Comparison of ENCODE assay signal across 1 cellular context in the genomic region with DNA sequence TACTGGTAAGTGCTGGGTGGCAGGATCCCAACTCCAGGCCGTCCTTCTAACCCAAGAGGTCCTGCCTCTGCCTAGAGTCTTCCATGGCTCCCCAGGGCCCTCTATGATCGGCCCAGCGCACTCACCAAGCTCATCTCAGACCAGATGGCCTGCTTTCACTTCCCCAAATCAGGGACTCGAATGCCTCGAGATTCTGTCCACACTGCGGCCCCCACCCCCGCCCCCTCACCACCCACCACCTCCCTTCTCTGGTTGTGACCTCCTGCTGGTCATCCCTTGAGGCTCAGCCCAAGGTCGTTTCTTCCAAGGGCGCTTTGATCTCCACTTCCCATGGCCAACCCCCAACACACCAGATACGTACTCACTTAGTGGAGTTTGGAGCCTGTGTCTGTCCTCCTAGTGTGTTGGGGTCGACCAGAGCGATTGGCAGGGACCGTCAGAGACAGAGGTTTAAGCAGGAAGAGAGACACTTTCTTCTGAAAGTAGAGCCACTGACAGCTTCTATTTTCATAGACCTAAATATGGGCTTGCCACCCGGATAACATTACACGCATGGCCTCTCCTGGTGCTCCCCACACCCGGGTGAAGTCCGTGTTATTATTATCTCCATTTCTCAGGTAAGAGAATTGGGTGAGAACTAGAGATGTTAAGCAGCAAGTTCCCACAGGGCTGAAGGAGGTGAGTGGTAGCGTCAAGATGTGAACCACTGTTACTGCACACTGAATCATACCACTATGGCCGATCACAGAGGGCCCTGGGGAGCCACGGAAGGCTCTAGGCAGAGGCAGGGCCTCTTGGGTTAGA.
TF ChIP-seq lines count a peak whose summit lies in the region.

A gene with protein sequence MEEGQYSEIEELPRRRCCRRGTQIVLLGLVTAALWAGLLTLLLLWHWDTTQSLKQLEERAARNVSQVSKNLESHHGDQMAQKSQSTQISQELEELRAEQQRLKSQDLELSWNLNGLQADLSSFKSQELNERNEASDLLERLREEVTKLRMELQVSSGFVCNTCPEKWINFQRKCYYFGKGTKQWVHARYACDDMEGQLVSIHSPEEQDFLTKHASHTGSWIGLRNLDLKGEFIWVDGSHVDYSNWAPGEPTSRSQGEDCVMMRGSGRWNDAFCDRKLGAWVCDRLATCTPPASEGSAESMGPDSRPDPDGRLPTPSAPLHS (minus strand): TSS at position 478 of the 804 bp plus-strand sequence. CDS start 2,371 bp downstream, outside the sequence.

TF ChIP-seq in K562, 482 proteins besides CTCF, POLR2A, EP300 and RAD21 (continued from another document):
- TF ChIP-seq RBM25 (IDR thresholded peaks at IDR 0.05; ENCODE audit: low read depth, low read length, severe bottlenecking): peak; percentile 26
- no peak for TF ChIP-seq GTF2F1 (IDR thresholded peaks at IDR 0.05; ENCODE audit: low read depth, low read length)
- TF ChIP-seq, protein P1, sequence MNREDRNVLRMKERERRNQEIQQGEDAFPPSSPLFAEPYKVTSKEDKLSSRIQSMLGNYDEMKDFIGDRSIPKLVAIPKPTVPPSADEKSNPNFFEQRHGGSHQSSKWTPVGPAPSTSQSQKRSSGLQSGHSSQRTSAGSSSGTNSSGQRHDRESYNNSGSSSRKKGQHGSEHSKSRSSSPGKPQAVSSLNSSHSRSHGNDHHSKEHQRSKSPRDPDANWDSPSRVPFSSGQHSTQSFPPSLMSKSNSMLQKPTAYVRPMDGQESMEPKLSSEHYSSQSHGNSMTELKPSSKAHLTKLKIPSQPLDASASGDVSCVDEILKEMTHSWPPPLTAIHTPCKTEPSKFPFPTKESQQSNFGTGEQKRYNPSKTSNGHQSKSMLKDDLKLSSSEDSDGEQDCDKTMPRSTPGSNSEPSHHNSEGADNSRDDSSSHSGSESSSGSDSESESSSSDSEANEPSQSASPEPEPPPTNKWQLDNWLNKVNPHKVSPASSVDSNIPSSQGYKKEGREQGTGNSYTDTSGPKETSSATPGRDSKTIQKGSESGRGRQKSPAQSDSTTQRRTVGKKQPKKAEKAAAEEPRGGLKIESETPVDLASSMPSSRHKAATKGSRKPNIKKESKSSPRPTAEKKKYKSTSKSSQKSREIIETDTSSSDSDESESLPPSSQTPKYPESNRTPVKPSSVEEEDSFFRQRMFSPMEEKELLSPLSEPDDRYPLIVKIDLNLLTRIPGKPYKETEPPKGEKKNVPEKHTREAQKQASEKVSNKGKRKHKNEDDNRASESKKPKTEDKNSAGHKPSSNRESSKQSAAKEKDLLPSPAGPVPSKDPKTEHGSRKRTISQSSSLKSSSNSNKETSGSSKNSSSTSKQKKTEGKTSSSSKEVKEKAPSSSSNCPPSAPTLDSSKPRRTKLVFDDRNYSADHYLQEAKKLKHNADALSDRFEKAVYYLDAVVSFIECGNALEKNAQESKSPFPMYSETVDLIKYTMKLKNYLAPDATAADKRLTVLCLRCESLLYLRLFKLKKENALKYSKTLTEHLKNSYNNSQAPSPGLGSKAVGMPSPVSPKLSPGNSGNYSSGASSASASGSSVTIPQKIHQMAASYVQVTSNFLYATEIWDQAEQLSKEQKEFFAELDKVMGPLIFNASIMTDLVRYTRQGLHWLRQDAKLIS (CRISPR knock-in tag; IDR thresholded peaks at IDR 0.05): no peak
- no peak for TF ChIP-seq NONO (IDR thresholded peaks at IDR 0.05; ENCODE audit: low read depth in 2 of 2, low read length in 1 of 2)
- TF ChIP-seq SMARCA4 (IDR thresholded peaks at IDR 0.05): no peak
- TF ChIP-seq, protein P2, sequence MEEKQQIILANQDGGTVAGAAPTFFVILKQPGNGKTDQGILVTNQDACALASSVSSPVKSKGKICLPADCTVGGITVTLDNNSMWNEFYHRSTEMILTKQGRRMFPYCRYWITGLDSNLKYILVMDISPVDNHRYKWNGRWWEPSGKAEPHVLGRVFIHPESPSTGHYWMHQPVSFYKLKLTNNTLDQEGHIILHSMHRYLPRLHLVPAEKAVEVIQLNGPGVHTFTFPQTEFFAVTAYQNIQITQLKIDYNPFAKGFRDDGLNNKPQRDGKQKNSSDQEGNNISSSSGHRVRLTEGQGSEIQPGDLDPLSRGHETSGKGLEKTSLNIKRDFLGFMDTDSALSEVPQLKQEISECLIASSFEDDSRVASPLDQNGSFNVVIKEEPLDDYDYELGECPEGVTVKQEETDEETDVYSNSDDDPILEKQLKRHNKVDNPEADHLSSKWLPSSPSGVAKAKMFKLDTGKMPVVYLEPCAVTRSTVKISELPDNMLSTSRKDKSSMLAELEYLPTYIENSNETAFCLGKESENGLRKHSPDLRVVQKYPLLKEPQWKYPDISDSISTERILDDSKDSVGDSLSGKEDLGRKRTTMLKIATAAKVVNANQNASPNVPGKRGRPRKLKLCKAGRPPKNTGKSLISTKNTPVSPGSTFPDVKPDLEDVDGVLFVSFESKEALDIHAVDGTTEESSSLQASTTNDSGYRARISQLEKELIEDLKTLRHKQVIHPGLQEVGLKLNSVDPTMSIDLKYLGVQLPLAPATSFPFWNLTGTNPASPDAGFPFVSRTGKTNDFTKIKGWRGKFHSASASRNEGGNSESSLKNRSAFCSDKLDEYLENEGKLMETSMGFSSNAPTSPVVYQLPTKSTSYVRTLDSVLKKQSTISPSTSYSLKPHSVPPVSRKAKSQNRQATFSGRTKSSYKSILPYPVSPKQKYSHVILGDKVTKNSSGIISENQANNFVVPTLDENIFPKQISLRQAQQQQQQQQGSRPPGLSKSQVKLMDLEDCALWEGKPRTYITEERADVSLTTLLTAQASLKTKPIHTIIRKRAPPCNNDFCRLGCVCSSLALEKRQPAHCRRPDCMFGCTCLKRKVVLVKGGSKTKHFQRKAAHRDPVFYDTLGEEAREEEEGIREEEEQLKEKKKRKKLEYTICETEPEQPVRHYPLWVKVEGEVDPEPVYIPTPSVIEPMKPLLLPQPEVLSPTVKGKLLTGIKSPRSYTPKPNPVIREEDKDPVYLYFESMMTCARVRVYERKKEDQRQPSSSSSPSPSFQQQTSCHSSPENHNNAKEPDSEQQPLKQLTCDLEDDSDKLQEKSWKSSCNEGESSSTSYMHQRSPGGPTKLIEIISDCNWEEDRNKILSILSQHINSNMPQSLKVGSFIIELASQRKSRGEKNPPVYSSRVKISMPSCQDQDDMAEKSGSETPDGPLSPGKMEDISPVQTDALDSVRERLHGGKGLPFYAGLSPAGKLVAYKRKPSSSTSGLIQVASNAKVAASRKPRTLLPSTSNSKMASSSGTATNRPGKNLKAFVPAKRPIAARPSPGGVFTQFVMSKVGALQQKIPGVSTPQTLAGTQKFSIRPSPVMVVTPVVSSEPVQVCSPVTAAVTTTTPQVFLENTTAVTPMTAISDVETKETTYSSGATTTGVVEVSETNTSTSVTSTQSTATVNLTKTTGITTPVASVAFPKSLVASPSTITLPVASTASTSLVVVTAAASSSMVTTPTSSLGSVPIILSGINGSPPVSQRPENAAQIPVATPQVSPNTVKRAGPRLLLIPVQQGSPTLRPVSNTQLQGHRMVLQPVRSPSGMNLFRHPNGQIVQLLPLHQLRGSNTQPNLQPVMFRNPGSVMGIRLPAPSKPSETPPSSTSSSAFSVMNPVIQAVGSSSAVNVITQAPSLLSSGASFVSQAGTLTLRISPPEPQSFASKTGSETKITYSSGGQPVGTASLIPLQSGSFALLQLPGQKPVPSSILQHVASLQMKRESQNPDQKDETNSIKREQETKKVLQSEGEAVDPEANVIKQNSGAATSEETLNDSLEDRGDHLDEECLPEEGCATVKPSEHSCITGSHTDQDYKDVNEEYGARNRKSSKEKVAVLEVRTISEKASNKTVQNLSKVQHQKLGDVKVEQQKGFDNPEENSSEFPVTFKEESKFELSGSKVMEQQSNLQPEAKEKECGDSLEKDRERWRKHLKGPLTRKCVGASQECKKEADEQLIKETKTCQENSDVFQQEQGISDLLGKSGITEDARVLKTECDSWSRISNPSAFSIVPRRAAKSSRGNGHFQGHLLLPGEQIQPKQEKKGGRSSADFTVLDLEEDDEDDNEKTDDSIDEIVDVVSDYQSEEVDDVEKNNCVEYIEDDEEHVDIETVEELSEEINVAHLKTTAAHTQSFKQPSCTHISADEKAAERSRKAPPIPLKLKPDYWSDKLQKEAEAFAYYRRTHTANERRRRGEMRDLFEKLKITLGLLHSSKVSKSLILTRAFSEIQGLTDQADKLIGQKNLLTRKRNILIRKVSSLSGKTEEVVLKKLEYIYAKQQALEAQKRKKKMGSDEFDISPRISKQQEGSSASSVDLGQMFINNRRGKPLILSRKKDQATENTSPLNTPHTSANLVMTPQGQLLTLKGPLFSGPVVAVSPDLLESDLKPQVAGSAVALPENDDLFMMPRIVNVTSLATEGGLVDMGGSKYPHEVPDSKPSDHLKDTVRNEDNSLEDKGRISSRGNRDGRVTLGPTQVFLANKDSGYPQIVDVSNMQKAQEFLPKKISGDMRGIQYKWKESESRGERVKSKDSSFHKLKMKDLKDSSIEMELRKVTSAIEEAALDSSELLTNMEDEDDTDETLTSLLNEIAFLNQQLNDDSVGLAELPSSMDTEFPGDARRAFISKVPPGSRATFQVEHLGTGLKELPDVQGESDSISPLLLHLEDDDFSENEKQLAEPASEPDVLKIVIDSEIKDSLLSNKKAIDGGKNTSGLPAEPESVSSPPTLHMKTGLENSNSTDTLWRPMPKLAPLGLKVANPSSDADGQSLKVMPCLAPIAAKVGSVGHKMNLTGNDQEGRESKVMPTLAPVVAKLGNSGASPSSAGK (IDR thresholded peaks at IDR 0.05): no peak
